In genomic region chr16:21306712-21307111, GRCh38 we compare ENCODE assay signal across 1 cellular context. TPM values are rescaled to one million over a fixed set of nuclear protein-coding genes. Genes with fewer than 3 reads are reported as not detected.
"Had no signal": no experiment of that assay in that cellular context is flagged by ENCODE, and none has a peak within 500 bp of the region (broad histone marks: within the 10 kb centered on the region; RNA-seq: fewer than 3 reads in every experiment).

No MANE protein-coding gene starts in this region.

RNA-seq across cellular contexts. Expression of gene CRYM, which starts 28.6 kb away (rescaled TPM):
- total RNA-seq: G401 had no signal
